ENCODE assay signal across 22 cellular contexts in genomic region chr3:117699058-117699457, GRCh38.
"Had no signal": no experiment of that assay in that cellular context is flagged by ENCODE, and none has a peak within 500 bp of the region (broad histone marks: within the 10 kb centered on the region; RNA-seq: fewer than 3 reads in every experiment).

No MANE protein-coding gene starts in this region.

- H3K36me3 ChIP-seq: colonic mucosa, esophagus muscularis mucosa, gastrocnemius medialis, heart right ventricle, left lung, lower lobe of right lung had no signal

- H3K4me1 ChIP-seq: colonic mucosa, esophagus muscularis mucosa, foreskin keratinocyte, gastrocnemius medialis, heart right ventricle, left lung had no signal

- H3K9me3 ChIP-seq: colonic mucosa, esophagus muscularis mucosa, gastrocnemius medialis, heart right ventricle, left lung, lower lobe of right lung, mucosa of descending colon had no signal

- ATAC-seq: effector memory CD8-positive, alpha-beta T cell; foreskin keratinocyte; gastrocnemius medialis; heart right ventricle; left cardiac atrium; left lung; left ventricle myocardium superior; lower lobe of right lung; mucosa of descending colon had no signal

- H3K27ac ChIP-seq: colonic mucosa, esophagus muscularis mucosa, foreskin keratinocyte, gastrocnemius medialis, heart right ventricle, left lung, lower lobe of right lung had no signal

- H3K4me3 ChIP-seq: colonic mucosa, esophagus muscularis mucosa, gastrocnemius medialis, heart right ventricle, left lung, lower lobe of right lung, mucosa of descending colon had no signal

- FAIRE-seq: endothelial cell of umbilical vein, islet of Langerhans, keratinocyte had no signal

- H3K27me3 ChIP-seq: colonic mucosa, esophagus muscularis mucosa, foreskin keratinocyte, gastrocnemius medialis, left lung had no signal

- DNase-seq: colonic mucosa; cortex of kidney; effector CD8-positive, alpha-beta T cell; effector memory CD8-positive, alpha-beta T cell; endodermal cell; foreskin keratinocyte; gastrocnemius medialis; glutamatergic neuron; head of caudate nucleus; heart right ventricle; hippocampal formation; left cardiac atrium; left lung; left ventricle myocardium superior; lower lobe of right lung; mesenchymal stem cell; mucosa of descending colon; naive B cell had no signal
